In genomic region chrX:68681443-68681941, GRCh38 we compare ENCODE assay signal across 1 cellular context.
TF ChIP-seq lines count a peak whose summit lies in the region.

No MANE protein-coding gene starts in this region.

TF ChIP-seq in IMR-90, 13 proteins besides CTCF, POLR2A, EP300 and RAD21 (continued from another document):
- TF ChIP-seq USF2 (IDR thresholded peaks at IDR 0.05; ENCODE audit: low read depth, low read length): no peak
